11 cellular contexts compared by ENCODE assay signal in genomic region chr3:48015451-48016182, GRCh38. TPM values are rescaled to one million over a fixed set of nuclear protein-coding genes. Genes with fewer than 3 reads are reported as not detected.
DNase-seq lines count a peak whose midpoint lies in the region; ATAC-seq and TF ChIP-seq lines count a peak whose summit lies in the region.
"Had no signal": no experiment of that assay in that cellular context is flagged by ENCODE, and none has a peak within 500 bp of the region (broad histone marks: within the 10 kb centered on the region; RNA-seq: fewer than 3 reads in every experiment).

No MANE protein-coding gene starts in this region.

- peak; percentile 28 for DNase-seq in NCI-H82 (lab: John Stamatoyannopoulos, UW)
- DNase-seq in NCI-H82 treated with DMSO at 0.1 percent for 48 hours (lab: John Stamatoyannopoulos, UW; ENCODE audit: unreplicated experiment) = no peak
- DNase-seq in caudate nucleus (lab: John Stamatoyannopoulos, UW) = no peak
- peak; percentile 85 for DNase-seq in mesenchymal stem cell
- no peak for DNase-seq in thoracic aorta (ENCODE audit: low spot score)
- DNase-seq in sciatic nerve (ENCODE audit: low spot score) = no peak
- no peak for DNase-seq in anterior cingulate cortex (lab: John Stamatoyannopoulos, UW)
- DNase-seq: effector memory CD8-positive, alpha-beta T cell; NCI-H2029 had no signal

- peak overlapping the region; percentile 7 for H2AK5ac ChIP-seq in mesenchymal stem cell (ENCODE audit: low read length, severe bottlenecking)

- H3K4me2 ChIP-seq in mesenchymal stem cell (ENCODE audit: low read length, poor library complexity, severe bottlenecking) = peak overlapping the region; percentile 61

- no peak overlapping the region for H2AFZ ChIP-seq in mesenchymal stem cell (ENCODE audit: low read depth, low read length)

- H3K9me3 ChIP-seq in mesenchymal stem cell (ENCODE audit: control insufficient read depth, low read length) (no peaks in the 10 kb centered on the region), thoracic aorta (no peaks in the 10 kb centered on the region)

- H2BK5ac ChIP-seq in mesenchymal stem cell (ENCODE audit: low read depth, low read length, poor library complexity, severe bottlenecking) = no peak overlapping the region

- no peak overlapping the region for H2BK12ac ChIP-seq in mesenchymal stem cell (ENCODE audit: low read length in 2 of 2)

- H3K27me3 ChIP-seq in mesenchymal stem cell (ENCODE audit: control insufficient read depth in 1 of 2, insufficient read depth in 1 of 2, low read length in 2 of 2) (no peaks in the 10 kb centered on the region), thoracic aorta (replicated peaks; ENCODE audit: insufficient read depth) (no peaks in the 10 kb centered on the region)

- no peak overlapping the region for H2BK120ac ChIP-seq in mesenchymal stem cell (ENCODE audit: low read depth, low read length)

- no peak overlapping the region for H3K18ac ChIP-seq in mesenchymal stem cell (ENCODE audit: low read depth in 1 of 2, low read length in 2 of 2)

- H3K9ac ChIP-seq in mesenchymal stem cell (ENCODE audit: low read length) = no peak overlapping the region

- H3K4me1 ChIP-seq in mesenchymal stem cell (ENCODE audit: control insufficient read depth, insufficient read depth, low read depth, low read length) = peaks cover 13% of the 10 kb centered on the region
- H3K4me1 ChIP-seq in thoracic aorta (ENCODE audit: control insufficient read depth in 1 of 2, low read depth in 2 of 2) = peaks cover 61 to 86% of the 10 kb centered on the region in 2 donors

- H3K79me1 ChIP-seq in mesenchymal stem cell (replicated peaks; ENCODE audit: low read length, poor library complexity, severe bottlenecking) = peaks cover 5% of the 10 kb centered on the region

- TF ChIP-seq CTCF in thoracic aorta (IDR thresholded peaks at IDR 0.05) = no peak

- no peak overlapping the region for H3K14ac ChIP-seq in mesenchymal stem cell (ENCODE audit: low read length in 2 of 2)

- no peak overlapping the region for H4K8ac ChIP-seq in mesenchymal stem cell (ENCODE audit: low read length)

- no peak overlapping the region for H2BK15ac ChIP-seq in mesenchymal stem cell (ENCODE audit: low read depth, poor library complexity, severe bottlenecking)

- no peak for ATAC-seq in thoracic aorta (ENCODE audit: insufficient number of reproducible peaks, low FRiP score, low read depth)
- no peak for ATAC-seq in GM18498 (IDR thresholded peaks at IDR 0.05; ENCODE audit: unreplicated experiment)
- ATAC-seq in sciatic nerve = no peak

- no peak overlapping the region for H3K23ac ChIP-seq in mesenchymal stem cell (ENCODE audit: low read length in 2 of 2)

- no peak overlapping the region for H4K91ac ChIP-seq in mesenchymal stem cell (ENCODE audit: low read length)

- H3K4me3 ChIP-seq in mesenchymal stem cell (ENCODE audit: insufficient read depth in 1 of 2, low read depth in 1 of 2, low read length in 2 of 2) (no peak overlapping the region), thoracic aorta (no peak overlapping the region)
- H3K4me3 ChIP-seq: lung had no signal

- intact Hi-C loops in sciatic nerve (cut with DNase I) = no loop called here

- peaks cover 4 to 8% of the 10 kb centered on the region in 2 experiments for H3K36me3 ChIP-seq in mesenchymal stem cell (ENCODE audit: control insufficient read depth in 1 of 2, insufficient read depth in 2 of 2, low read depth in 1 of 2, low read length in 2 of 2)
- H3K36me3 ChIP-seq in thoracic aorta = no peaks in the 10 kb centered on the region

- peak overlapping the region; percentile 26 for H3K27ac ChIP-seq in caudate nucleus (ENCODE audit: low read depth, low read length)
- peak overlapping the region; percentile 98 for H3K27ac ChIP-seq in mesenchymal stem cell (ENCODE audit: low read length, poor library complexity, severe bottlenecking)
- peak overlapping the region; percentile 85 to 90 for H3K27ac ChIP-seq in thoracic aorta

- WGBS in mesenchymal stem cell = 20% methylated on average over 1 of the region's 3 CpGs

- H3K4ac ChIP-seq in mesenchymal stem cell (ENCODE audit: low read depth in 1 of 2, low read length in 2 of 2) = no peak overlapping the region

RNA-seq across cellular contexts. Expression of gene MAP4, which starts 0.6 kb away (rescaled TPM):
- 188 TPM for polyA plus RNA-seq in mesenchymal stem cell (2013, experiment 1 of 2)
- 181 TPM for polyA plus RNA-seq in mesenchymal stem cell (2013, experiment 2 of 2)
- total RNA-seq in thoracic aorta (100 to 1,000 TPM; 252 to 264 TPM), sciatic nerve (442 TPM)

Comparison
In these comparisons a context has a peak if more than half of its experiments do, and no peak if none do; other contexts are left out.
1. DNase-seq: peak in NCI-H82 (single experiment) and mesenchymal stem cell (single experiment); none in NCI-H82 treated with DMSO at 0.1 percent for 48 hours (single experiment), caudate nucleus (0 of 61), thoracic aorta (single experiment), sciatic nerve (single experiment) and anterior cingulate cortex (0 of 58).
2. H3K27ac ChIP-seq: peak in every context shown above with its lines; median percentile 98 in mesenchymal stem cell; 88 in thoracic aorta; 26 in caudate nucleus.